Comparison of ENCODE assay signal across 8 cellular contexts in the genomic region with DNA sequence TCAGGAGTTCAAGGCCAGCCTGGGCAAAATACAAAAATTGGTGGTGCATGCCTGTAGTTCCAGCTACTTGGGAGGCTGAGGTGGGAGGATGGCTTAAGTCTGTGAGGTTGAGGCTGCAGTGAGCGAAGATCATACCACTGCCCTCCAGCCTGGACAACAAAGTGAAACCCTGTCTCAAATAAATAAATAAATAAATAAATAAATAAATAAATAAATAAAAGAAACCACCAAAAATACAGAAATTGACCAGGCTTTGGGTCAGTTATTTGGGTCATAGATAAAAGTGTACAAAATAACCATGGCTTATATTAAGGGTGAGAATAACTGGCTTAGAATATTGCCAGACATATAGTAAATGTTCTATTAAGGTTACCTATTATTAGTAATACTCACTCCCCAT.
"Had no signal": no experiment of that assay in that cellular context is flagged by ENCODE, and none has a peak within 500 bp of the region (broad histone marks: within the 10 kb centered on the region; RNA-seq: fewer than 3 reads in every experiment).

No MANE protein-coding gene starts in this region.

- DNase-seq: GDM1, GF-D8 had no signal

- FAIRE-seq: G401.6, GM12878, GM12891, GM12892, GM18507, GM19239 had no signal

- ATAC-seq: GM12878 had no signal

- H3K4me3 ChIP-seq: GM12878 had no signal
